In the genomic region with DNA sequence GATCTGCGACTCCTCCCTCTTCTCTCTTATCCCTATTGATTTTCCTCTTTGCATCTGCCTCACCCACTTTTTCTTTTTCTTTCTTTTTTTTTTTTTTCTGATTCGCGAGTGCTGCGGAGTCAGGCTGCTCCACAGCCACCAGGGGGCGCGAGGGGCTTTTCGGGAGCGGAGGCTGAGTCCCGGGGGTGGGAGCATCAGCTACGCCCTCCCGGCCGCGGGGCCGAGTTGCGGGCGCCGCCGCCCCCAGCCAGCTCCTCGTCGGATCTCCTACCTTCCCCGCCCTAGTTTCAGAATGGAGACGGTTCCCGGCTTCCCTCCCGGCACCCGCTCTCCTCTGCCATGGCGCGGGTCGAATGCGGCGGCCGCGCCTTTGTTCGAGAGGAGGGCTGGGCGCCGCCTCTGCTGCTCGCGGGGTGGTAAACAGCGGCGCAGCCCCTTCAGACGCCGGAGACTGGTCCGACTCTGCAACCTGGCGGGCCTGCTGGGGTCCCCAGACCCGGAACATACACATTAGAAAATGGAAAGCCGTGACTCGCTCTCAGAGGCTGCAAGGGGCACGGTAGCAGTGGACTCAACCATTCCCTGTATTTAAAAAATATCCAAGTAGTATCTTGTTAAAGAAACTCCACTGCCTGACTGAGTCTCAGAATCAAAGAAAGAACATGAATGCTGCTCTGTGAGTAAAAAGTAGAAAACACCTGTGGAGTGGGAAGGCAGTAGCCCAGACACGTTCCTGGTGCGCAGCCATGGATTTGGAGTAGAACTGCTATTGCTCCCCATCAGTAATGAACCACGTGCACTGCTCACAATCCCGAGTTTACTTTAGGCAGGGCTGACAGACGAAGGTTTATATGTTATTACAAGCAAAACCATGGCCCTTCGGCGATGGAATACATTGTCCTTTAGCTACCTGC, we compare ENCODE assay signal across 8 cellular contexts. TPM values are rescaled to one million over a fixed set of nuclear protein-coding genes. Genes with fewer than 3 reads are reported as not detected.
DNase-seq lines count a peak whose midpoint lies in the region; ATAC-seq and TF ChIP-seq lines count a peak whose summit lies in the region.

No MANE protein-coding gene starts in this region.

- in situ Hi-C loops in SK-MEL-5 (cut with HindIII; ENCODE audit: low pct_unique_long_range_greater_than_20kb, low sequenced_read_pairs), result no loop called here

- no peak overlapping the region for H2BK15ac ChIP-seq in H9 (ENCODE audit: low read depth, low read length)

- H3K79me2 ChIP-seq in H9 (ENCODE audit: insufficient read depth, low read length), result peaks cover 30% of the 10 kb centered on the region
- no peaks in the 10 kb centered on the region for H3K79me2 ChIP-seq in Loucy (ENCODE audit: insufficient read depth, low read length)

- H2BK20ac ChIP-seq in H9 (ENCODE audit: low read depth, low read length, poor library complexity, severe bottlenecking), result no peak overlapping the region

- no peak overlapping the region for H3K4ac ChIP-seq in H9 (ENCODE audit: low read depth, low read length)

- H3K27me3 ChIP-seq in H9 (ENCODE audit: insufficient read depth, low read length), result no peaks in the 10 kb centered on the region
- no peaks in the 10 kb centered on the region for H3K27me3 ChIP-seq in Loucy (ENCODE audit: insufficient read depth, low read length, poor library complexity, severe bottlenecking)

- H3K9me3 Mint-ChIP-seq in H9, result peaks cover 0 to 2% of the 10 kb centered on the region in 2 experiments; a peak in 3 of 5 replicates
- H3K9me3 Mint-ChIP-seq in activated naive CD4-positive, alpha-beta T cell treated with anti-CD3 and anti-CD28 coated beads, Interleukin-2, amount 50 U/mL, for 24 hours, result no peaks in the 10 kb centered on the region

- DNase-seq in ELR (ENCODE audit: low read depth) (peak; percentile 93), H9 (peak; percentile 88), SK-MEL-5 (ENCODE audit: low read depth, low spot score) (peak; percentile 83), glomerular visceral epithelial cell (ENCODE audit: extremely low spot score) (peak; percentile 93), omental fat pad (ENCODE audit: low spot score) (peak; percentile 73)

- H3K56ac ChIP-seq in H9 (ENCODE audit: insufficient read length, low read depth, low read length), result no peak overlapping the region

- H3K36me3 ChIP-seq in Loucy (ENCODE audit: insufficient read depth, low read length), result no peaks in the 10 kb centered on the region

- peak overlapping the region; percentile 21 for H3K18ac ChIP-seq in H9 (ENCODE audit: insufficient read length, low read depth, low read length)

- H3K4me1 ChIP-seq in H9 (ENCODE audit: insufficient read depth, low read length) (peaks cover 26% of the 10 kb centered on the region), Loucy (ENCODE audit: insufficient read depth, low read length, poor library complexity, severe bottlenecking) (no peaks in the 10 kb centered on the region)

- H2AFZ ChIP-seq in H9 (ENCODE audit: low read length) (no peak overlapping the region), Loucy (ENCODE audit: low read length) (no peak overlapping the region)

- H2BK120ac ChIP-seq in H9 (ENCODE audit: low read depth, low read length, poor library complexity, severe bottlenecking), result no peak overlapping the region

- no peaks in the 10 kb centered on the region for H3F3A ChIP-seq in Loucy (ENCODE audit: low read depth)

- H3K4me2 ChIP-seq in H9 (ENCODE audit: insufficient read depth, insufficient read length, low read length), result peak overlapping the region; percentile 93
- no peak overlapping the region for H3K4me2 ChIP-seq in Loucy (ENCODE audit: low read depth, low read length, poor library complexity, severe bottlenecking)

- H3K9me3 ChIP-seq in H9 (ENCODE audit: control insufficient read depth, low read depth, low read length) (no peaks in the 10 kb centered on the region), Loucy (ENCODE audit: insufficient read depth, low read depth, low read length) (no peaks in the 10 kb centered on the region)

- peaks cover 29% of the 10 kb centered on the region for H3K23me2 ChIP-seq in H9 (ENCODE audit: insufficient read length, low read depth, low read length, poor library complexity, severe bottlenecking)

- H4K20me1 ChIP-seq in H9 (ENCODE audit: control insufficient read depth, insufficient read depth, insufficient read length), result no peaks in the 10 kb centered on the region
- no peaks in the 10 kb centered on the region for H4K20me1 ChIP-seq in Loucy (ENCODE audit: insufficient read depth, low read length, poor library complexity, severe bottlenecking)

- H3K9me2 ChIP-seq in Loucy (replicated peaks; ENCODE audit: low read depth, low read length), result no peaks in the 10 kb centered on the region

- H3K79me1 ChIP-seq in H9 (ENCODE audit: insufficient read depth, low read depth, low read length, poor library complexity, severe bottlenecking), result peaks cover 3% of the 10 kb centered on the region

- H4K5ac ChIP-seq in H9 (ENCODE audit: insufficient read length, low read depth, low read length), result no peak overlapping the region

- H4K91ac ChIP-seq in H9 (ENCODE audit: insufficient read length, low read depth, low read length), result no peak overlapping the region

- H3K27me3 Mint-ChIP-seq in H9 (ENCODE audit: low read depth), result no peaks in the 10 kb centered on the region
- peaks cover 51% of the 10 kb centered on the region for H3K27me3 Mint-ChIP-seq in activated naive CD4-positive, alpha-beta T cell treated with anti-CD3 and anti-CD28 coated beads, Interleukin-2, amount 50 U/mL, for 24 hours

- H2BK12ac ChIP-seq in H9 (ENCODE audit: insufficient read length, low read depth, low read length), result no peak overlapping the region

- no CpG with 5 or more reads among the region's 54 CpGs for WGBS in H9 (ENCODE audit: extremely low coverage, insufficient read length, low lambda C conversion rate)

- no peak overlapping the region for H2BK5ac ChIP-seq in H9 (ENCODE audit: insufficient read length, low read length)

- peak; percentile 96 for TF ChIP-seq CTCF in H9 (conservative IDR thresholded peaks at IDR 0.05)
- peak; percentile 36; the same call in 1 of the 2 replicates for TF ChIP-seq CTCF in Loucy (conservative IDR thresholded peaks at IDR 0.05; ENCODE audit: low read length)
- peak in 1 of 3 donors; percentile 50 for TF ChIP-seq CTCF in omental fat pad (IDR thresholded peaks at IDR 0.05)

- no peak overlapping the region for H3K23ac ChIP-seq in H9 (ENCODE audit: insufficient read length, low read depth, low read length)

- H3K27ac Mint-ChIP-seq in H9, result peak overlapping the region; percentile 82 to 98 (median 95)
- H3K27ac Mint-ChIP-seq in activated naive CD4-positive, alpha-beta T cell treated with anti-CD3 and anti-CD28 coated beads, Interleukin-2, amount 50 U/mL, for 24 hours, result no peak overlapping the region

- no peak overlapping the region for H3T11ph ChIP-seq in H9 (ENCODE audit: low read length)

- peak overlapping the region; percentile 94 to 99 for H3K4me3 Mint-ChIP-seq in H9
- peak overlapping the region; percentile 92 for H3K4me3 Mint-ChIP-seq in activated naive CD4-positive, alpha-beta T cell treated with anti-CD3 and anti-CD28 coated beads, Interleukin-2, amount 50 U/mL, for 24 hours

- H3K36me3 Mint-ChIP-seq in H9 (ENCODE audit: insufficient read depth in 1 of 3, low read depth in 3 of 3), result peaks cover 11 to 33% (median 32%) of the 10 kb centered on the region in 3 experiments
- no peaks in the 10 kb centered on the region for H3K36me3 Mint-ChIP-seq in activated naive CD4-positive, alpha-beta T cell treated with anti-CD3 and anti-CD28 coated beads, Interleukin-2, amount 50 U/mL, for 24 hours

- H3K4me1 Mint-ChIP-seq in H9, result peaks cover 60 to 65% of the 10 kb centered on the region in 2 experiments
- H3K4me1 Mint-ChIP-seq in activated naive CD4-positive, alpha-beta T cell treated with anti-CD3 and anti-CD28 coated beads, Interleukin-2, amount 50 U/mL, for 24 hours, result peaks cover 11% of the 10 kb centered on the region

- ATAC-seq in omental fat pad (ENCODE audit: low FRiP score), result peak; percentile 85

- no peak overlapping the region for H4K8ac ChIP-seq in H9 (replicated peaks; ENCODE audit: insufficient read length, low read depth, low read length)

- peak overlapping the region; percentile 73; the same call in 1 of the 2 replicates for H3K14ac ChIP-seq in H9 (ENCODE audit: insufficient read depth, low read length)

- peak overlapping the region; percentile 36 for H3K9ac ChIP-seq in H9 (ENCODE audit: extremely low read depth, insufficient read length, low read length)
- no peak overlapping the region for H3K9ac ChIP-seq in Loucy (ENCODE audit: low read depth, low read length, poor library complexity, severe bottlenecking)

- peak overlapping the region; percentile 4 for H3K27ac ChIP-seq in H9 (ENCODE audit: insufficient read length, low read depth, low read length)
- peak overlapping the region; percentile 56 for H3K27ac ChIP-seq in temporal lobe (ENCODE audit: low read depth, low read length)

- no peak overlapping the region for H3K4me3 ChIP-seq in Loucy (ENCODE audit: low read length, poor library complexity, severe bottlenecking)

- no peak overlapping the region for H2AK5ac ChIP-seq in H9 (ENCODE audit: insufficient read length, low read length)

RNA-seq across cellular contexts. Expression of a gene that starts 55.7 kb away (rescaled TPM):
- total RNA-seq in H9 (2021) (510 and 515 TPM in 2 replicates), omental fat pad (10 to 100 TPM; 26.9 to 78.0 (median 54.9) TPM), temporal lobe (925 TPM)
- 13.0 and 16.5 TPM in 2 replicates for total RNA-seq in SK-MEL-5 (2014; rRNA removed; shearing (Covaris generic))
- 29.4 and 37.7 TPM in 2 replicates for polyA plus RNA-seq in SK-MEL-5 (2015; cell fraction: cytosol; rRNA removed)
- 21.6 and 31.0 TPM in 2 replicates for polyA plus RNA-seq in SK-MEL-5 (2015; cell fraction: nucleus; rRNA removed)
